8 cellular contexts compared by ENCODE assay signal in genomic region chr19:5369962-5370367, GRCh38. TPM values are rescaled to one million over a fixed set of nuclear protein-coding genes. Genes with fewer than 3 reads are reported as not detected.
DNase-seq lines count a peak whose midpoint lies in the region; ATAC-seq and TF ChIP-seq lines count a peak whose summit lies in the region.

No MANE protein-coding gene starts in this region.

- H3K9me3 Mint-ChIP-seq in mesothelial cell of epicardium (no peaks in the 10 kb centered on the region), type B pancreatic cell (no peaks in the 10 kb centered on the region)

- H3K79me2 ChIP-seq in mammary epithelial cell (ENCODE audit: insufficient read depth, low read length): no peaks in the 10 kb centered on the region

- H3K27me3 Mint-ChIP-seq in mesothelial cell of epicardium (ENCODE audit: low read depth): peaks cover 23% of the 10 kb centered on the region
- H3K27me3 Mint-ChIP-seq in type B pancreatic cell: peaks cover 25% of the 10 kb centered on the region

- intact Hi-C loops in mammary epithelial cell (cut with micrococcal nuclease): loop anchor here (2.0 kb wide), 1 partner anchor 209 kb away; no protein-coding TSS in a partner anchor

- dilution Hi-C loops in mammary epithelial cell (cut with HindIII; ENCODE audit: low sequenced_read_pairs): loop anchor here (5.0 to 10.0 kb wide), 7 partner anchors 57 to 465 kb away; partner anchors contain the start of gene FUT6

- no peak overlapping the region for H3K4me3 Mint-ChIP-seq in mesothelial cell of epicardium
- no peak overlapping the region for H3K4me3 Mint-ChIP-seq in type B pancreatic cell

- H2AFZ ChIP-seq in mammary epithelial cell (ENCODE audit: low read depth, low read length): no peak overlapping the region

- no peaks in the 10 kb centered on the region for H4K20me1 ChIP-seq in mammary epithelial cell (ENCODE audit: insufficient read depth, low read length)

- TF ChIP-seq CTCF in AG04450 (IDR thresholded peaks at IDR 0.05; ENCODE audit: low read depth, low read length) (peak; percentile 63), GM13977 (IDR thresholded peaks at IDR 0.05; ENCODE audit: extremely low read depth, insufficient read depth, missing control alignments) (peak; percentile 89), mammary epithelial cell (conservative IDR thresholded peaks at IDR 0.05 in 1 of 2, IDR thresholded peaks at IDR 0.05 in 1 of 2; ENCODE audit: extremely low read depth in 1 of 2, insufficient read depth in 1 of 2, low read depth in 1 of 2, low read length in 2 of 2) (peak; percentile 57 to 71), mesothelial cell of epicardium (IDR thresholded peaks at IDR 0.05; ENCODE audit: unreplicated experiment) (peak; percentile 40), type B pancreatic cell (conservative IDR thresholded peaks at IDR 0.05) (peak; percentile 80)

- DNase-seq in AG04450 (ENCODE audit: low read depth, low spot score) (no peak), GM13977 (ENCODE audit: low spot score) (peak; percentile 66), T-helper 2 cell (peak in 3 of 5 experiments; percentile 11 to 37 (median 24)), mammary epithelial cell (no peak), mesothelial cell of epicardium (ENCODE audit: low spot score in 2 of 2, unreplicated experiment in 2 of 2) (peak in 1 of 2 experiments; percentile 70), type B pancreatic cell (ENCODE audit: extremely low spot score, unreplicated experiment) (peak; percentile 83), globus pallidus (ENCODE audit: low spot score) (no peak)

- CTCF ChIA-PET in AG04450 (lab: Charles Lee) (no interaction called here), mammary epithelial cell (lab: Charles Lee; ENCODE audit: low non-redundant PET) (no interaction called here)

- WGBS in mammary epithelial cell (ENCODE audit: low coverage, missing lambda C conversion rate): 17% methylated on average over 7 of the region's 8 CpGs

- BruUV-seq in mammary epithelial cell (replicated peaks; lab: Mats Ljungman, UMichigan): no TSS peak

- H3K27me3 ChIP-seq in AG04450 (ENCODE audit: control insufficient read depth, insufficient read depth, low read length): peaks cover 7% of the 10 kb centered on the region
- no peaks in the 10 kb centered on the region for H3K27me3 ChIP-seq in mammary epithelial cell (ENCODE audit: insufficient read depth, low read length)

- H3K27ac ChIP-seq in AG04450 (ENCODE audit: low read depth, low read length): no peak overlapping the region
- no peak overlapping the region for H3K27ac ChIP-seq in mammary epithelial cell (ENCODE audit: insufficient read depth, low read depth, low read length)

- no peak overlapping the region for H3K9ac ChIP-seq in mammary epithelial cell (ENCODE audit: insufficient read depth, low read length)

- H3K4me3 ChIP-seq in AG04450 (ENCODE audit: low read depth, low read length): no peak overlapping the region
- H3K4me3 ChIP-seq in mammary epithelial cell (replicated peaks in 1 of 3; ENCODE audit: insufficient read depth in 1 of 3, low read depth in 2 of 3, low read length in 3 of 3): no peak overlapping the region

- H3K4me1 ChIP-seq in mammary epithelial cell (ENCODE audit: insufficient read depth, low read length): no peaks in the 10 kb centered on the region

- H3K9me3 ChIP-seq in AG04450 (ENCODE audit: control insufficient read depth, insufficient read depth, low read length): 0 out of 2 replicates have a peak, but pooled peaks cover 3% of the 10 kb centered on the region
- no peaks in the 10 kb centered on the region for H3K9me3 ChIP-seq in mammary epithelial cell (replicated peaks; ENCODE audit: insufficient read depth, low read length)

- H3K27ac Mint-ChIP-seq in mesothelial cell of epicardium (no peak overlapping the region), type B pancreatic cell (no peak overlapping the region)

- H3K36me3 Mint-ChIP-seq in mesothelial cell of epicardium: no peaks in the 10 kb centered on the region
- no peaks in the 10 kb centered on the region for H3K36me3 Mint-ChIP-seq in type B pancreatic cell

- in situ Hi-C loops in GM13977 (cut with MboI; ENCODE audit: low pct_unique_long_range_greater_than_20kb, low sequenced_read_pairs, unreplicated experiment) (no loop called here), mammary epithelial cell (cut with MboI; ENCODE audit: low sequenced_read_pairs in 2 of 2) (no loop called here)

- POLR2A ChIA-PET in AG04450 (lab: Yijun Ruan, JAX): no interaction called here

- H3K4me1 Mint-ChIP-seq in mesothelial cell of epicardium: no peaks in the 10 kb centered on the region
- no peaks in the 10 kb centered on the region for H3K4me1 Mint-ChIP-seq in type B pancreatic cell (ENCODE audit: unreplicated experiment)

- no peaks in the 10 kb centered on the region for H3K36me3 ChIP-seq in mammary epithelial cell (ENCODE audit: insufficient read depth, low read length)

- no peak overlapping the region for H3K4me2 ChIP-seq in mammary epithelial cell (ENCODE audit: insufficient read depth, low read depth, low read length)

- no peak for ATAC-seq in GM18873 (IDR thresholded peaks at IDR 0.05; ENCODE audit: low FRiP score, unreplicated experiment)

RNA-seq across cellular contexts. Expression of gene PTPRS, which starts 29.4 kb away (rescaled TPM):
- 26.5 and 34.8 TPM in 2 replicates for polyA plus RNA-seq in AG04450 (2011; rRNA removed)
- polyA minus RNA-seq in AG04450 (2011; rRNA and poly(A)+ RNA removed): 144 and 184 TPM in 2 replicates
- total RNA-seq in mammary epithelial cell: 10 to 100 TPM; 32.2 to 93.4 TPM
- 8.0 TPM for polyA plus RNA-seq in mammary epithelial cell
- 22.9 TPM for polyA minus RNA-seq in mammary epithelial cell
- total RNA-seq in mesothelial cell of epicardium: 235 to 241 TPM (median 240 TPM) in 3 replicates
- 73.3 and 234 TPM in 2 replicates for total RNA-seq in type B pancreatic cell (ENCODE audit: low replicate concordance)

Comparison
In these comparisons a context has a peak if more than half of its experiments do, and no peak if none do; other contexts are left out.
1. DNase-seq: peak in GM13977 (single experiment), T-helper 2 cell (3 of 5) and type B pancreatic cell (single experiment); none in AG04450 (single experiment), mammary epithelial cell (single experiment) and globus pallidus (single experiment).
2. Peak in every context shown above with its lines, with median percentiles within 50 percentile points of each other: CTCF ChIP-seq.